In genomic region chr15:98292442-98293240, GRCh38 we compare ENCODE assay signal across 8 cellular contexts.
A peak's percentile ranks its signal among the peaks of the same experiment; 100 is the strongest.
DNase-seq lines count a peak whose midpoint lies in the region; ATAC-seq, FAIRE-seq and TF ChIP-seq lines count a peak whose summit lies in the region.

No MANE protein-coding gene starts in this region.

- no peak overlapping the region for H3K4me3 Mint-ChIP-seq in natural killer cell treated with Interleukin-12 subunit alpha and Interleukin-12 subunit beta and Interleukin-15 and Interleukin-18, amount 100 ng/mL, for 72 hours

- peak; percentile 62 to 77 for TF ChIP-seq CTCF in endothelial cell of umbilical vein (IDR thresholded peaks at IDR 0.05; ENCODE audit: extremely low read depth in 1 of 2, insufficient read depth in 1 of 2, low read depth in 1 of 2, low read length in 2 of 2)

- no peaks in the 10 kb centered on the region for H3K79me2 ChIP-seq in endothelial cell of umbilical vein (ENCODE audit: control insufficient read depth, insufficient read depth, low read length)

- H3K27ac Mint-ChIP-seq in natural killer cell treated with Interleukin-12 subunit alpha and Interleukin-12 subunit beta and Interleukin-15 and Interleukin-18, amount 100 ng/mL, for 72 hours, result no peak overlapping the region

- CTCF ChIA-PET in endothelial cell of umbilical vein (lab: Charles Lee), result interaction anchor here (0.7 to 1.8 kb wide), 2 partner anchors 19 to 128 kb away, joined by 3 to 6 read pairs; no protein-coding TSS in a partner anchor

- no peaks in the 10 kb centered on the region for H3K9me3 Mint-ChIP-seq in natural killer cell treated with Interleukin-12 subunit alpha and Interleukin-12 subunit beta and Interleukin-15 and Interleukin-18, amount 100 ng/mL, for 72 hours

- peaks cover 0 to 6% (median 0%) of the 10 kb centered on the region in 10 experiments; a peak in 4 of 20 replicates for H3K4me1 ChIP-seq in BLaER1 treated with 17β-estradiol and CSF1 and Interleukin-3, amounts not matched to agents 10 nM and 100 nM
- no peaks in the 10 kb centered on the region for H3K4me1 ChIP-seq in endothelial cell of umbilical vein (ENCODE audit: control insufficient read depth, extremely low read depth, insufficient read depth, low read length)

- no peak for FAIRE-seq in endothelial cell of umbilical vein (lab: Jason Lieb, UNC)

- H3K4me3 ChIP-seq in BLaER1 treated with 17β-estradiol and CSF1 and Interleukin-3, amounts not matched to agents 10 nM and 100 nM, result no peak overlapping the region
- H3K4me3 ChIP-seq in endothelial cell of umbilical vein (replicated peaks in 1 of 3; ENCODE audit: insufficient read depth in 1 of 3, low read depth in 1 of 3, low read length in 3 of 3), result no peak overlapping the region

- no peak for TF ChIP-seq POLR2A in endothelial cell of umbilical vein (IDR thresholded peaks at IDR 0.05; ENCODE audit: low read depth, low read length)

- H2AFZ ChIP-seq in endothelial cell of umbilical vein (ENCODE audit: low read depth, low read length), result peak overlapping the region; percentile 16

- H3K36me3 ChIP-seq in BLaER1 treated with 17β-estradiol and CSF1 and Interleukin-3, amounts not matched to agents 10 nM and 100 nM, result no peaks in the 10 kb centered on the region
- no peaks in the 10 kb centered on the region for H3K36me3 ChIP-seq in endothelial cell of umbilical vein (ENCODE audit: control insufficient read depth in 2 of 2, extremely low read depth in 1 of 2, insufficient read depth in 2 of 2, low read length in 2 of 2)

- no peaks in the 10 kb centered on the region for H3K36me3 Mint-ChIP-seq in natural killer cell treated with Interleukin-12 subunit alpha and Interleukin-12 subunit beta and Interleukin-15 and Interleukin-18, amount 100 ng/mL, for 72 hours

- dilution Hi-C loops in endothelial cell of umbilical vein (cut with MboI; ENCODE audit: extremely low pct_ligation_motif_present, low sequenced_read_pairs), result no loop called here

- peak overlapping the region; percentile 30 to 61 (median 45); a peak in 20 of 22 replicates for H3K4me2 ChIP-seq in BLaER1 treated with 17β-estradiol and CSF1 and Interleukin-3, amounts not matched to agents 10 nM and 100 nM
- H3K4me2 ChIP-seq in endothelial cell of umbilical vein (ENCODE audit: insufficient read depth, low read length), result no peak overlapping the region

- POLR2A ChIA-PET in endothelial cell of umbilical vein (lab: Charles Lee), result no interaction called here

- no peak overlapping the region for H3K9ac ChIP-seq in BLaER1 treated with 17β-estradiol and CSF1 and Interleukin-3, amounts not matched to agents 10 nM and 100 nM
- H3K9ac ChIP-seq in endothelial cell of umbilical vein (replicated peaks; ENCODE audit: extremely low read depth, insufficient read depth, low read length), result no peak overlapping the region

- no peak overlapping the region for H3K27ac ChIP-seq in BLaER1 treated with 17β-estradiol and CSF1 and Interleukin-3, amounts not matched to agents 10 nM and 100 nM
- H3K27ac ChIP-seq in endothelial cell of umbilical vein (ENCODE audit: insufficient read depth, low read depth, low read length), result no peak overlapping the region

- H3K27me3 ChIP-seq in BLaER1 treated with 17β-estradiol and CSF1 and Interleukin-3, amounts not matched to agents 10 nM and 100 nM, result peaks cover 12 to 32% (median 22%) of the 10 kb centered on the region in 11 experiments
- H3K27me3 ChIP-seq in endothelial cell of umbilical vein (ENCODE audit: control insufficient read depth in 2 of 2, insufficient read depth in 2 of 2, low read length in 2 of 2), result no peaks in the 10 kb centered on the region

- peak; percentile 43 for DNase-seq in HPDE6-E6E7 (ENCODE audit: extremely low spot score)
- peak; percentile 6 for DNase-seq in endothelial cell of umbilical vein (ENCODE audit: low read depth, low spot score)
- DNase-seq in natural killer cell treated with Interleukin-12 subunit alpha and Interleukin-12 subunit beta and Interleukin-15 and Interleukin-18, amount 100 ng/mL, for 72 hours (ENCODE audit: low spot score), result no peak
- no peak for DNase-seq in posterior vena cava (ENCODE audit: low spot score)
- no peak for DNase-seq in NCI-H1436 treated with DMSO at 0.1 percent for 48 hours (lab: John Stamatoyannopoulos, UW)

- peaks cover 0 to 7% (median 0%) of the 10 kb centered on the region in 11 experiments; a peak in 1 of 22 replicates for H4K20me1 ChIP-seq in BLaER1 treated with 17β-estradiol and CSF1 and Interleukin-3, amounts not matched to agents 10 nM and 100 nM
- H4K20me1 ChIP-seq in endothelial cell of umbilical vein (replicated peaks; ENCODE audit: control insufficient read depth, extremely low read depth, insufficient read depth, low read length), result no peaks in the 10 kb centered on the region

- H3K4me1 Mint-ChIP-seq in natural killer cell treated with Interleukin-12 subunit alpha and Interleukin-12 subunit beta and Interleukin-15 and Interleukin-18, amount 100 ng/mL, for 72 hours (ENCODE audit: low read depth in 2 of 2), result no peaks in the 10 kb centered on the region

- BruUV-seq in endothelial cell of umbilical vein (replicated peaks; lab: Mats Ljungman, UMichigan), result no TSS peak

- H3K9me1 ChIP-seq in endothelial cell of umbilical vein (replicated peaks; ENCODE audit: control insufficient read depth, extremely low read depth, insufficient read depth, low read length), result no peaks in the 10 kb centered on the region

- peak; percentile 50 for ATAC-seq in GM19023 (IDR thresholded peaks at IDR 0.05; ENCODE audit: unreplicated experiment)
- peak; percentile 91 for ATAC-seq in SK-N-SH treated with all-trans-retinoic acid at 6 μM for 48 hours
- ATAC-seq in natural killer cell treated with Interleukin-12 subunit alpha and Interleukin-12 subunit beta and Interleukin-15 and Interleukin-18, amount 100 ng/mL, for 72 hours, result peak; percentile 55 to 58

- intact Hi-C loops in endothelial cell of umbilical vein (cut with micrococcal nuclease) (loop anchor here (1.0 to 10.0 kb wide), 3 partner anchors 129 to 1938 kb away; no protein-coding TSS in a partner anchor), posterior vena cava (cut with DNase I) (no loop called here)

- H3K9me3 ChIP-seq in BLaER1 treated with 17β-estradiol and CSF1 and Interleukin-3, amounts not matched to agents 10 nM and 100 nM (replicated peaks in 1 of 11), result peaks cover 0 to 8% (median 0%) of the 10 kb centered on the region in 11 experiments; a peak in 1 of 22 replicates
- no peaks in the 10 kb centered on the region for H3K9me3 ChIP-seq in endothelial cell of umbilical vein (replicated peaks; ENCODE audit: control insufficient read depth, insufficient read depth, low read length)

- peaks cover 0 to 13% of the 10 kb centered on the region in 2 donors for H3K27me3 Mint-ChIP-seq in natural killer cell treated with Interleukin-12 subunit alpha and Interleukin-12 subunit beta and Interleukin-15 and Interleukin-18, amount 100 ng/mL, for 72 hours

TF ChIP-seq in SK-N-SH treated with all-trans-retinoic acid at 6 μM for 48 hours, 23 proteins besides CTCF, POLR2A, EP300 and RAD21 (continues in another document):
- TF ChIP-seq ZFP3 (CRISPR knock-in tag; IDR thresholded peaks at IDR 0.05), result no peak
- no peak for TF ChIP-seq ARNTL (CRISPR knock-in tag; IDR thresholded peaks at IDR 0.05; ENCODE audit: borderline replicate concordance, low read depth)
- no peak for TF ChIP-seq TCF4 (CRISPR knock-in tag; IDR thresholded peaks at IDR 0.05; ENCODE audit: borderline replicate concordance)
- TF ChIP-seq GLIS3 (CRISPR knock-in tag; IDR thresholded peaks at IDR 0.05), result no peak
- TF ChIP-seq PATZ1 (CRISPR knock-in tag; IDR thresholded peaks at IDR 0.05; ENCODE audit: borderline replicate concordance), result no peak
- no peak for TF ChIP-seq ZNF8 (CRISPR knock-in tag; IDR thresholded peaks at IDR 0.05)
- no peak for TF ChIP-seq ZC3H10 (CRISPR knock-in tag; IDR thresholded peaks at IDR 0.05)

TF ChIP-seq in endothelial cell of umbilical vein, 7 proteins besides CTCF, POLR2A, EP300 and RAD21:
- TF ChIP-seq FOS (IDR thresholded peaks at IDR 0.05; ENCODE audit: borderline replicate concordance, insufficient read depth, low read length) (no peak), GATA2 (IDR thresholded peaks at IDR 0.05; ENCODE audit: insufficient read depth, insufficient read length, low read depth, low read length) (no peak), POLR2AphosphoS5 (IDR thresholded peaks at IDR 0.05; ENCODE audit: insufficient read depth, low read depth, low read length) (no peak)

Comparison
In these comparisons a context has a peak if more than half of its experiments do, and no peak if none do; other contexts are left out.
1. DNase-seq: peak in HPDE6-E6E7 (single experiment) and endothelial cell of umbilical vein (single experiment); none in natural killer cell treated with Interleukin-12 subunit alpha and Interleukin-12 subunit beta and Interleukin-15 and Interleukin-18, amount 100 ng/mL, for 72 hours (single experiment), posterior vena cava (single experiment) and NCI-H1436 treated with DMSO at 0.1 percent for 48 hours (single experiment).
2. Peak in every context shown above with its lines, with median percentiles within 50 percentile points of each other: ATAC-seq.